In genomic region chr2:13662055-13662454, GRCh38 we compare ENCODE assay signal across 17 cellular contexts.
DNase-seq lines count a peak whose midpoint lies in the region; ATAC-seq and TF ChIP-seq lines count a peak whose summit lies in the region.
"Had no signal": no experiment of that assay in that cellular context is flagged by ENCODE, and none has a peak within 500 bp of the region (broad histone marks: within the 10 kb centered on the region; RNA-seq: fewer than 3 reads in every experiment).

No MANE protein-coding gene starts in this region.

- no peaks in the 10 kb centered on the region for H4K20me1 ChIP-seq in mammary epithelial cell (ENCODE audit: insufficient read depth, low read length)

- H3K27ac ChIP-seq in mammary epithelial cell (ENCODE audit: insufficient read depth, low read depth, low read length) (no peak overlapping the region), breast epithelium (no peak overlapping the region), brain microvascular endothelial cell (peak overlapping the region; percentile 59)
- H3K27ac ChIP-seq: 22Rv1 had no signal

- peak; percentile 37 for DNase-seq in mammary epithelial cell
- DNase-seq in breast epithelium (ENCODE audit: low spot score in 2 of 2), result no peak
- peak; percentile 18 for DNase-seq in brain microvascular endothelial cell
- DNase-seq in fibroblast of peridontal ligament (ENCODE audit: extremely low read depth), result peak; percentile 79
- DNase-seq in stromal cell of bone marrow (ENCODE audit: low read depth), result peak; percentile 51
- DNase-seq in ecto neural progenitor cell (ENCODE audit: low spot score), result no peak
- no peak for DNase-seq in NCI-H69 (lab: John Stamatoyannopoulos, UW)
- DNase-seq: DMS 273 treated with DMSO at 0.1 percent for 48 hours; DND-41; NCI-H1105; NCI-H748 treated with DMSO at 0.1 percent for 48 hours; NK-92 treated with Interleukin-12 subunit alpha and Interleukin-12 subunit beta, amount 100 ng/mL, for 24 hours; Right ventricle myocardium superior had no signal

- H3K36me3 ChIP-seq in mammary epithelial cell (ENCODE audit: insufficient read depth, low read length) (no peaks in the 10 kb centered on the region), breast epithelium (no peaks in the 10 kb centered on the region), brain microvascular endothelial cell (replicated peaks) (no peaks in the 10 kb centered on the region)

- WGBS in mammary epithelial cell (ENCODE audit: low coverage, missing lambda C conversion rate), result 82% methylated on average over 1 of the region's 1 CpG

- H3K9me3 ChIP-seq in mammary epithelial cell (replicated peaks; ENCODE audit: insufficient read depth, low read length), result no peaks in the 10 kb centered on the region
- H3K9me3 ChIP-seq in breast epithelium, result no peaks in the 10 kb centered on the region

- no peaks in the 10 kb centered on the region for H3K27me3 ChIP-seq in mammary epithelial cell (ENCODE audit: insufficient read depth, low read length)
- no peaks in the 10 kb centered on the region for H3K27me3 ChIP-seq in breast epithelium
- H3K27me3 ChIP-seq in brain microvascular endothelial cell (replicated peaks), result no peaks in the 10 kb centered on the region

- no peak overlapping the region for H3K9ac ChIP-seq in mammary epithelial cell (ENCODE audit: insufficient read depth, low read length)

- in situ Hi-C loops in mammary epithelial cell (cut with MboI; ENCODE audit: low sequenced_read_pairs in 2 of 2), result no loop called here
- in situ Hi-C loops in brain microvascular endothelial cell (cut with HindIII; ENCODE audit: low pct_ligation_motif_present, low sequenced_read_pairs), result no loop called here

- H3K79me2 ChIP-seq in mammary epithelial cell (ENCODE audit: insufficient read depth, low read length), result no peaks in the 10 kb centered on the region

- TF ChIP-seq CTCF in mammary epithelial cell (conservative IDR thresholded peaks at IDR 0.05 in 1 of 2, IDR thresholded peaks at IDR 0.05 in 1 of 2; ENCODE audit: extremely low read depth in 1 of 2, insufficient read depth in 1 of 2, low read depth in 1 of 2, low read length in 2 of 2) (no peak), breast epithelium (IDR thresholded peaks at IDR 0.05) (no peak), brain microvascular endothelial cell (IDR thresholded peaks at IDR 0.05; ENCODE audit: low read depth, low read length, missing control alignments) (no peak)

- TF ChIP-seq POLR2A in breast epithelium (IDR thresholded peaks at IDR 0.05), result no peak

- no peak overlapping the region for H3K4me2 ChIP-seq in mammary epithelial cell (ENCODE audit: insufficient read depth, low read depth, low read length)
- H3K4me2 ChIP-seq: GM23338 had no signal

- no peak overlapping the region for H3K4me3 ChIP-seq in mammary epithelial cell (replicated peaks in 1 of 3; ENCODE audit: insufficient read depth in 1 of 3, low read depth in 2 of 3, low read length in 3 of 3)
- H3K4me3 ChIP-seq in breast epithelium, result no peak overlapping the region
- H3K4me3 ChIP-seq in brain microvascular endothelial cell (ENCODE audit: low read depth, low read length), result no peak overlapping the region
- H3K4me3 ChIP-seq: GM23338 had no signal

- CTCF ChIA-PET in mammary epithelial cell (lab: Charles Lee; ENCODE audit: low non-redundant PET), result no interaction called here

- dilution Hi-C loops in mammary epithelial cell (cut with HindIII; ENCODE audit: low sequenced_read_pairs), result no loop called here

- BruUV-seq in mammary epithelial cell (replicated peaks; lab: Mats Ljungman, UMichigan), result no TSS peak

- no peak for ATAC-seq in GM18511 (IDR thresholded peaks at IDR 0.05; ENCODE audit: unreplicated experiment)
- ATAC-seq: GM23338, HCT116 had no signal

- H3K4me1 ChIP-seq in mammary epithelial cell (ENCODE audit: insufficient read depth, low read length) (peaks cover 3% of the 10 kb centered on the region), breast epithelium (no peaks in the 10 kb centered on the region)

- no peak overlapping the region for H2AFZ ChIP-seq in mammary epithelial cell (ENCODE audit: low read depth, low read length)
- H2AFZ ChIP-seq: GM23338 had no signal

- intact Hi-C loops in mammary epithelial cell (cut with micrococcal nuclease) (no loop called here), breast epithelium (cut with DNase I; ENCODE audit: low total_unique reads) (no loop called here)

Comparison
In these comparisons a context has a peak if more than half of its experiments do, and no peak if none do; other contexts are left out.
1. DNase-seq: peak in mammary epithelial cell (single experiment), brain microvascular endothelial cell (single experiment), fibroblast of peridontal ligament (single experiment) and stromal cell of bone marrow (single experiment); none in breast epithelium (0 of 2), ecto neural progenitor cell (single experiment) and NCI-H69 (single experiment).